Comparison of ENCODE assay signal across 20 cellular contexts in genomic region chr4:150974251-150974640, GRCh38. TPM values are rescaled to one million over a fixed set of nuclear protein-coding genes. Genes with fewer than 3 reads are reported as not detected.
DNase-seq lines count a peak whose midpoint lies in the region; ATAC-seq lines count a peak whose summit lies in the region.
"Had no signal": no experiment of that assay in that cellular context is flagged by ENCODE, and none has a peak within 500 bp of the region (broad histone marks: within the 10 kb centered on the region; RNA-seq: fewer than 3 reads in every experiment).

No MANE protein-coding gene starts in this region.

- peak overlapping the region in 2 of 3 donors; percentile 14 to 63 for H3K27ac Mint-ChIP-seq in CD4-positive, CD25-positive, alpha-beta regulatory T cell
- H3K27ac Mint-ChIP-seq in memory B cell, result peak overlapping the region; percentile 4
- H3K27ac Mint-ChIP-seq: activated naive CD8-positive, alpha-beta T cell treated with anti-CD3 and anti-CD28 coated beads, Interleukin-2, amount 10 ng/mL, durations not matched to agents 7 days and 5 days; HFFc6 had no signal

- peaks cover 60 to 82% (median 70%) of the 10 kb centered on the region in 4 donors for H3K4me1 Mint-ChIP-seq in CD4-positive, CD25-positive, alpha-beta regulatory T cell
- H3K4me1 Mint-ChIP-seq in memory B cell, result peaks cover 40% of the 10 kb centered on the region

- peak overlapping the region in 1 of 4 donors; percentile 21 for H3K4me3 Mint-ChIP-seq in CD4-positive, CD25-positive, alpha-beta regulatory T cell
- no peak overlapping the region for H3K4me3 Mint-ChIP-seq in memory B cell
- H3K4me3 Mint-ChIP-seq: activated naive CD8-positive, alpha-beta T cell treated with anti-CD3 and anti-CD28 coated beads, Interleukin-2, amount 10 ng/mL, durations not matched to agents 7 days and 5 days; central memory CD8-positive, alpha-beta T cell; HFFc6 had no signal

- peaks cover 0 to 7% (median 1%) of the 10 kb centered on the region in 7 donors for H3K9me3 Mint-ChIP-seq in CD4-positive, CD25-positive, alpha-beta regulatory T cell
- peaks cover 4% of the 10 kb centered on the region for H3K9me3 Mint-ChIP-seq in memory B cell
- H3K9me3 Mint-ChIP-seq: central memory CD8-positive, alpha-beta T cell; HFFc6 had no signal

- no peaks in the 10 kb centered on the region for H3K9me3 ChIP-seq in CD4-positive, CD25-positive, alpha-beta regulatory T cell (ENCODE audit: control insufficient read depth in 2 of 2, low read length in 2 of 2)
- H3K9me3 ChIP-seq: prostate gland, upper lobe of left lung had no signal

- no peak overlapping the region for H3K27ac ChIP-seq in CD4-positive, CD25-positive, alpha-beta regulatory T cell (ENCODE audit: insufficient read depth, low read length, poor library complexity, severe bottlenecking)
- H3K27ac ChIP-seq: BLaER1, HL-60, prostate gland, upper lobe of left lung had no signal

- H3K36me3 Mint-ChIP-seq in CD4-positive, CD25-positive, alpha-beta regulatory T cell, result peaks cover 12% of the 10 kb centered on the region
- H3K36me3 Mint-ChIP-seq in memory B cell, result peaks cover 10% of the 10 kb centered on the region

- no peaks in the 10 kb centered on the region for H3K27me3 Mint-ChIP-seq in CD4-positive, CD25-positive, alpha-beta regulatory T cell
- H3K27me3 Mint-ChIP-seq in memory B cell, result no peaks in the 10 kb centered on the region
- H3K27me3 Mint-ChIP-seq: activated naive CD8-positive, alpha-beta T cell treated with anti-CD3 and anti-CD28 coated beads, Interleukin-2, amount 10 ng/mL, durations not matched to agents 7 days and 5 days; central memory CD8-positive, alpha-beta T cell had no signal

- peaks cover 23% of the 10 kb centered on the region for H3K4me1 ChIP-seq in CD4-positive, CD25-positive, alpha-beta regulatory T cell (ENCODE audit: control insufficient read depth, insufficient read depth, low read length, poor library complexity, severe bottlenecking)
- H3K4me1 ChIP-seq: BLaER1, prostate gland had no signal

- no peak for ATAC-seq in CD4-positive, CD25-positive, alpha-beta regulatory T cell (ENCODE audit: low read depth in 2 of 2)
- ATAC-seq in GM21381 (IDR thresholded peaks at IDR 0.05; ENCODE audit: unreplicated experiment) (peak; percentile 2), HG03354 (IDR thresholded peaks at IDR 0.05; ENCODE audit: poor library complexity, severe bottlenecking, unreplicated experiment) (peak; percentile 7), memory B cell (ENCODE audit: low read depth) (no peak), HG03521 (IDR thresholded peaks at IDR 0.05; ENCODE audit: unreplicated experiment) (no peak)

- H3K4me3 ChIP-seq in CD4-positive, CD25-positive, alpha-beta regulatory T cell (ENCODE audit: low read depth, low read length), result no peak overlapping the region
- H3K4me3 ChIP-seq: BLaER1, prostate gland, upper lobe of left lung had no signal

- DNase-seq in CD4-positive, CD25-positive, alpha-beta regulatory T cell, result no peak
- DNase-seq in memory B cell (ENCODE audit: low spot score in 2 of 2) (no peak), retina (no peak), NCI-H748 treated with DMSO at 0.1 percent for 48 hours (lab: John Stamatoyannopoulos, UW) (no peak), NCI-H446 treated with DMSO at 0.1 percent for 48 hours (lab: John Stamatoyannopoulos, UW) (no peak)
- DNase-seq: activated naive CD8-positive, alpha-beta T cell treated with anti-CD3 and anti-CD28 coated beads, Interleukin-2, amount 10 ng/mL, durations not matched to agents 7 days and 5 days; DMS79 treated with DMSO at 0.1 percent for 48 hours; HFFc6; kidney glomerular epithelial cell; NCI-H2081; NCI-H345; OCI-M1; upper lobe of left lung had no signal

- no peaks in the 10 kb centered on the region for H3K27me3 ChIP-seq in CD4-positive, CD25-positive, alpha-beta regulatory T cell (ENCODE audit: control insufficient read depth, insufficient read depth, low read length)
- H3K27me3 ChIP-seq: BLaER1, upper lobe of left lung had no signal

- H3K36me3 ChIP-seq in CD4-positive, CD25-positive, alpha-beta regulatory T cell (ENCODE audit: control insufficient read depth, insufficient read depth, low read length), result no peaks in the 10 kb centered on the region
- H3K36me3 ChIP-seq: prostate gland, upper lobe of left lung had no signal

RNA-seq across cellular contexts. Expression of gene LRBA, which starts 40.8 kb away (rescaled TPM):
- 95.3 TPM for total RNA-seq in CD4-positive, CD25-positive, alpha-beta regulatory T cell
- 10 to 100 TPM; 23.0 to 26.9 (median 24.5) TPM for polyA plus RNA-seq in CD4-positive, CD25-positive, alpha-beta regulatory T cell

Comparison
In these comparisons a context has a peak if more than half of its experiments do, and no peak if none do; other contexts are left out.
1. ATAC-seq: peak in GM21381 (single experiment) and HG03354 (single experiment); none in CD4-positive, CD25-positive, alpha-beta regulatory T cell (0 of 2), memory B cell (single experiment) and HG03521 (single experiment).